ENCODE assay signal across 19 cellular contexts in genomic region chr1:53371121-53371666, GRCh38. TPM values are rescaled to one million over a fixed set of nuclear protein-coding genes. Genes with fewer than 3 reads are reported as not detected.
DNase-seq lines count a peak whose midpoint lies in the region; ATAC-seq and TF ChIP-seq lines count a peak whose summit lies in the region.
"Had no signal": no experiment of that assay in that cellular context is flagged by ENCODE, and none has a peak within 500 bp of the region (broad histone marks: within the 10 kb centered on the region; RNA-seq: fewer than 3 reads in every experiment).

No MANE protein-coding gene starts in this region.

- H3K36me3 ChIP-seq in HEK293 (ENCODE audit: control insufficient read depth in 2 of 2, insufficient read depth in 1 of 2, low read length in 2 of 2): no peaks in the 10 kb centered on the region
- no peaks in the 10 kb centered on the region for H3K36me3 ChIP-seq in sigmoid colon

- TF ChIP-seq CTCF in HEK293 (tag by site-specific recombination; IDR thresholded peaks at IDR 0.05) (no peak), foreskin keratinocyte (conservative IDR thresholded peaks at IDR 0.05) (no peak), sigmoid colon (IDR thresholded peaks at IDR 0.05) (no peak)

- H3K4me3 Mint-ChIP-seq in activated CD4-positive, alpha-beta memory T cell treated with anti-CD3 and anti-CD28 coated beads for 36 hours: no peak overlapping the region
- no peak overlapping the region for H3K4me3 Mint-ChIP-seq in activated CD4-positive, alpha-beta memory T cell treated with anti-CD3 and anti-CD28 coated beads, Interleukin-2, amount 10 ng/mL, durations not matched to agents 7 days and 5 days
- H3K4me3 Mint-ChIP-seq in T-helper 2 cell treated with Interferon-gamma antibody and Interleukin-4, amounts not matched to agents 5 μg/mL and 100 μg/mL, for 36 hours: no peak overlapping the region
- H3K4me3 Mint-ChIP-seq: activated T-helper 17 cell treated with anti-CD3 and anti-CD28 coated beads, Interleukin-2, amount 50 U/mL, for 72 hours; stimulated activated naive B cell treated with anti-CD40 and anti-IgM and Interleukin-4, amounts not matched to agents 10 μg/mL and 1 μg/mL and 100 μg/mL, for 72 hours had no signal

- no peaks in the 10 kb centered on the region for H3K27me3 Mint-ChIP-seq in activated CD4-positive, alpha-beta memory T cell treated with anti-CD3 and anti-CD28 coated beads for 36 hours
- H3K27me3 Mint-ChIP-seq in activated CD4-positive, alpha-beta memory T cell treated with anti-CD3 and anti-CD28 coated beads, Interleukin-2, amount 10 ng/mL, durations not matched to agents 7 days and 5 days: no peaks in the 10 kb centered on the region
- no peaks in the 10 kb centered on the region for H3K27me3 Mint-ChIP-seq in T-helper 2 cell treated with Interferon-gamma antibody and Interleukin-4, amounts not matched to agents 5 μg/mL and 100 μg/mL, for 36 hours (ENCODE audit: low read depth)
- H3K27me3 Mint-ChIP-seq: activated T-helper 17 cell treated with anti-CD3 and anti-CD28 coated beads, Interleukin-2, amount 50 U/mL, for 72 hours; stimulated activated naive B cell treated with anti-CD40 and anti-IgM and Interleukin-4, amounts not matched to agents 10 μg/mL and 1 μg/mL and 100 μg/mL, for 72 hours had no signal

- peak; percentile 5 for DNase-seq in activated CD4-positive, alpha-beta memory T cell treated with anti-CD3 and anti-CD28 coated beads for 36 hours
- DNase-seq in activated CD4-positive, alpha-beta memory T cell treated with anti-CD3 and anti-CD28 coated beads, Interleukin-2, amount 10 ng/mL, durations not matched to agents 7 days and 5 days: no peak
- DNase-seq in ecto neural progenitor cell (ENCODE audit: low spot score) (peak; percentile 46), retina (peak; percentile 72), foreskin keratinocyte (no peak), sigmoid colon (no peak)
- no peak for DNase-seq in T-helper 2 cell treated with Interferon-gamma antibody and Interleukin-4, amounts not matched to agents 5 μg/mL and 100 μg/mL, for 36 hours (ENCODE audit: low spot score)
- DNase-seq: activated CD4-positive, alpha-beta T cell treated with anti-CD3 and anti-CD28 coated beads, Interleukin-2, amount 50 U/mL, for 48 hours; amygdala; central memory CD4-positive, alpha-beta T cell; effector CD8-positive, alpha-beta T cell; NCI-H2227 treated with DMSO at 0.1 percent for 48 hours; NK-92 treated with Interleukin-12 subunit alpha and Interleukin-12 subunit beta, amount 100 ng/mL, for 24 hours; stimulated activated naive B cell treated with anti-CD40 and anti-IgM and Interleukin-4, amounts not matched to agents 10 μg/mL and 1 μg/mL and 100 μg/mL, for 72 hours; SW 1271; trophoblast cell had no signal

- intact Hi-C loops in activated CD4-positive, alpha-beta memory T cell treated with anti-CD3 and anti-CD28 coated beads for 36 hours (cut with micrococcal nuclease): no loop called here
- intact Hi-C loops in sigmoid colon (cut with DNase I): no loop called here

- H3K4me3 ChIP-seq in HEK293 (ENCODE audit: low read depth, low read length): no peak overlapping the region
- no peak overlapping the region for H3K4me3 ChIP-seq in sigmoid colon

- no peaks in the 10 kb centered on the region for H3K9me3 Mint-ChIP-seq in activated CD4-positive, alpha-beta memory T cell treated with anti-CD3 and anti-CD28 coated beads for 36 hours
- H3K9me3 Mint-ChIP-seq in activated CD4-positive, alpha-beta memory T cell treated with anti-CD3 and anti-CD28 coated beads, Interleukin-2, amount 10 ng/mL, durations not matched to agents 7 days and 5 days: no peaks in the 10 kb centered on the region
- no peaks in the 10 kb centered on the region for H3K9me3 Mint-ChIP-seq in T-helper 2 cell treated with Interferon-gamma antibody and Interleukin-4, amounts not matched to agents 5 μg/mL and 100 μg/mL, for 36 hours
- H3K9me3 Mint-ChIP-seq: activated T-helper 17 cell treated with anti-CD3 and anti-CD28 coated beads, Interleukin-2, amount 50 U/mL, for 72 hours; stimulated activated naive B cell treated with anti-CD40 and anti-IgM and Interleukin-4, amounts not matched to agents 10 μg/mL and 1 μg/mL and 100 μg/mL, for 72 hours had no signal

- H3K27me3 ChIP-seq in foreskin keratinocyte (peaks cover 27% of the 10 kb centered on the region), sigmoid colon (peaks cover 0 to 4% (median 0%) of the 10 kb centered on the region in 3 donors)

- POLR2A ChIA-PET in activated CD4-positive, alpha-beta memory T cell treated with anti-CD3 and anti-CD28 coated beads for 36 hours (lab: Charles Lee): no interaction called here
- POLR2A ChIA-PET in activated CD4-positive, alpha-beta memory T cell treated with anti-CD3 and anti-CD28 coated beads, Interleukin-2, amount 10 ng/mL, durations not matched to agents 7 days and 5 days (lab: Charles Lee): no interaction called here
- POLR2A ChIA-PET in HEK293 (lab: Yijun Ruan, JAX): interaction anchor here (1.0 kb wide), 1 partner anchor 12 kb away, joined by 3 read pairs; no protein-coding TSS in a partner anchor

- WGBS in sigmoid colon, 2 donors: 70 to 76% methylated on average over 15 of the region's 15 CpGs

- TF ChIP-seq EP300 in sigmoid colon (IDR thresholded peaks at IDR 0.05): no peak

- no peak overlapping the region for H3K27ac Mint-ChIP-seq in activated CD4-positive, alpha-beta memory T cell treated with anti-CD3 and anti-CD28 coated beads for 36 hours
- no peak overlapping the region for H3K27ac Mint-ChIP-seq in activated CD4-positive, alpha-beta memory T cell treated with anti-CD3 and anti-CD28 coated beads, Interleukin-2, amount 10 ng/mL, durations not matched to agents 7 days and 5 days
- no peak overlapping the region for H3K27ac Mint-ChIP-seq in T-helper 2 cell treated with Interferon-gamma antibody and Interleukin-4, amounts not matched to agents 5 μg/mL and 100 μg/mL, for 36 hours
- H3K27ac Mint-ChIP-seq: stimulated activated naive B cell treated with anti-CD40 and anti-IgM and Interleukin-4, amounts not matched to agents 10 μg/mL and 1 μg/mL and 100 μg/mL, for 72 hours had no signal

- H3K27ac ChIP-seq in HEK293 (ENCODE audit: extremely low read depth, low read depth, low read length) (no peak overlapping the region), foreskin keratinocyte (no peak overlapping the region), sigmoid colon (no peak overlapping the region)
- H3K27ac ChIP-seq: RWPE1 had no signal

- no peaks in the 10 kb centered on the region for H3K36me3 Mint-ChIP-seq in activated CD4-positive, alpha-beta memory T cell treated with anti-CD3 and anti-CD28 coated beads for 36 hours
- H3K36me3 Mint-ChIP-seq in activated CD4-positive, alpha-beta memory T cell treated with anti-CD3 and anti-CD28 coated beads, Interleukin-2, amount 10 ng/mL, durations not matched to agents 7 days and 5 days (ENCODE audit: low read depth): no peaks in the 10 kb centered on the region
- H3K36me3 Mint-ChIP-seq in T-helper 2 cell treated with Interferon-gamma antibody and Interleukin-4, amounts not matched to agents 5 μg/mL and 100 μg/mL, for 36 hours (ENCODE audit: low read depth): no peaks in the 10 kb centered on the region

- no peaks in the 10 kb centered on the region for H3K9me3 ChIP-seq in HEK293 (ENCODE audit: control insufficient read depth, insufficient read depth, low read depth, low read length)
- H3K9me3 ChIP-seq in sigmoid colon: no peaks in the 10 kb centered on the region

- no peak for TF ChIP-seq POLR2A in sigmoid colon (IDR thresholded peaks at IDR 0.05)

- H3K4me1 Mint-ChIP-seq in activated CD4-positive, alpha-beta memory T cell treated with anti-CD3 and anti-CD28 coated beads for 36 hours (ENCODE audit: low read depth): peaks cover 18% of the 10 kb centered on the region
- peaks cover 20% of the 10 kb centered on the region for H3K4me1 Mint-ChIP-seq in activated CD4-positive, alpha-beta memory T cell treated with anti-CD3 and anti-CD28 coated beads, Interleukin-2, amount 10 ng/mL, durations not matched to agents 7 days and 5 days
- peaks cover 17% of the 10 kb centered on the region for H3K4me1 Mint-ChIP-seq in T-helper 2 cell treated with Interferon-gamma antibody and Interleukin-4, amounts not matched to agents 5 μg/mL and 100 μg/mL, for 36 hours (ENCODE audit: low read depth)

- CTCF ChIA-PET in activated CD4-positive, alpha-beta memory T cell treated with anti-CD3 and anti-CD28 coated beads for 36 hours (lab: Charles Lee): interaction anchor here (1.2 kb wide), 1 partner anchor 23 kb away, joined by 3 read pairs; no protein-coding TSS in a partner anchor
- CTCF ChIA-PET in activated CD4-positive, alpha-beta memory T cell treated with anti-CD3 and anti-CD28 coated beads, Interleukin-2, amount 10 ng/mL, durations not matched to agents 7 days and 5 days (lab: Charles Lee): interaction anchor here (1.6 kb wide), 1 partner anchor 22 kb away, joined by 3 read pairs; no protein-coding TSS in a partner anchor
- CTCF ChIA-PET in HEK293 (lab: Yijun Ruan, JAX): no interaction called here

- H3K4me1 ChIP-seq in HEK293 (ENCODE audit: control insufficient read depth, insufficient read depth, low read length): no peaks in the 10 kb centered on the region
- H3K4me1 ChIP-seq in foreskin keratinocyte: no peaks in the 10 kb centered on the region
- no peaks in the 10 kb centered on the region for H3K4me1 ChIP-seq in sigmoid colon

- ATAC-seq in foreskin keratinocyte: no peak
- ATAC-seq: activated T-helper 17 cell treated with anti-CD3 and anti-CD28 coated beads, Interleukin-2, amount 50 U/mL, for 72 hours; stimulated activated naive B cell treated with anti-CD40 and anti-IgM and Interleukin-4, amounts not matched to agents 10 μg/mL and 1 μg/mL and 100 μg/mL, for 72 hours had no signal

TF ChIP-seq in HEK293, 187 proteins besides CTCF, POLR2A, EP300 and RAD21 (continues in another document):
- TF ChIP-seq ZNF366 (tag by site-specific recombination; conservative IDR thresholded peaks at IDR 0.05): no peak
- TF ChIP-seq ZNF214 (tag by site-specific recombination; IDR thresholded peaks at IDR 0.05; ENCODE audit: borderline replicate concordance): no peak
- TF ChIP-seq ZNF341 (tag by site-specific recombination; IDR thresholded peaks at IDR 0.05; ENCODE audit: low read depth): peak; percentile 71
- TF ChIP-seq ZNF776 (tag by site-specific recombination; IDR thresholded peaks at IDR 0.05; ENCODE audit: borderline replicate concordance): no peak
- no peak for TF ChIP-seq ZNF174 (tag by site-specific recombination; IDR thresholded peaks at IDR 0.05)
- TF ChIP-seq ZFHX2 (tag by site-specific recombination; conservative IDR thresholded peaks at IDR 0.05): peak; percentile 34; the same call in 1 of the 2 replicates

RNA-seq across cellular contexts. Expression of gene LRP8, which starts 43.3 kb away (rescaled TPM):
- 10 to 100 TPM; 38.6 to 38.8 TPM for total RNA-seq in activated CD4-positive, alpha-beta memory T cell treated with anti-CD3 and anti-CD28 coated beads for 36 hours
- 10 to 100 TPM; 51.5 to 52.7 TPM for total RNA-seq in activated CD4-positive, alpha-beta memory T cell treated with anti-CD3 and anti-CD28 coated beads, Interleukin-2, amount 10 ng/mL, durations not matched to agents 7 days and 5 days
- total RNA-seq in foreskin keratinocyte: 30.5 and 38.9 TPM in 2 replicates
- polyA plus RNA-seq in foreskin keratinocyte: 7.3 and 10.7 TPM in 2 replicates
- 1 to 10 TPM; 1.1 to 1.7 (median 1.2) TPM for total RNA-seq in sigmoid colon
- 1 to 10 TPM in 2 of 3 donors, under 1 TPM in 1; 0.69 to 7.8 (median 3.0) TPM for polyA plus RNA-seq in sigmoid colon

Comparison
In these comparisons a context has a peak if more than half of its experiments do, and no peak if none do; other contexts are left out.
1. DNase-seq: peak in activated CD4-positive, alpha-beta memory T cell treated with anti-CD3 and anti-CD28 coated beads for 36 hours (single experiment), ecto neural progenitor cell (single experiment) and retina (single experiment); none in activated CD4-positive, alpha-beta memory T cell treated with anti-CD3 and anti-CD28 coated beads, Interleukin-2, amount 10 ng/mL, durations not matched to agents 7 days and 5 days (single experiment), foreskin keratinocyte (0 of 2), T-helper 2 cell treated with Interferon-gamma antibody and Interleukin-4, amounts not matched to agents 5 μg/mL and 100 μg/mL, for 36 hours (single experiment) and sigmoid colon (single experiment).
2. RNA of gene LRP8, which starts 43.3 kb away (total RNA-seq): 51.5 to 52.7 TPM in activated CD4-positive, alpha-beta memory T cell treated with anti-CD3 and anti-CD28 coated beads, Interleukin-2, amount 10 ng/mL, durations not matched to agents 7 days and 5 days, 30.5 to 38.9 TPM in foreskin keratinocyte and 38.6 to 38.8 TPM in activated CD4-positive, alpha-beta memory T cell treated with anti-CD3 and anti-CD28 coated beads for 36 hours; 1.1 to 1.7 TPM in sigmoid colon; every median in the first group is over 10 times any median in the second.